1 cellular context compared by ENCODE assay signal in genomic region chr14:24343795-24344660, GRCh38.
TF ChIP-seq lines count a peak whose summit lies in the region.

No MANE protein-coding gene starts in this region.

TF ChIP-seq in H1, 55 proteins besides CTCF, POLR2A, EP300 and RAD21:
- TF ChIP-seq RXRA (IDR thresholded peaks at IDR 0.05; ENCODE audit: insufficient read depth, low read depth, low read length): no peak
- no peak for TF ChIP-seq EZH2 (IDR thresholded peaks at IDR 0.05; ENCODE audit: low read depth, low read length, severe bottlenecking)
- TF ChIP-seq CHD1 (IDR thresholded peaks at IDR 0.05; ENCODE audit: low read depth, low read length): no peak
- no peak for TF ChIP-seq CBX5 (IDR thresholded peaks at IDR 0.05; ENCODE audit: low read depth, low read length)
- TF ChIP-seq, protein P1, sequence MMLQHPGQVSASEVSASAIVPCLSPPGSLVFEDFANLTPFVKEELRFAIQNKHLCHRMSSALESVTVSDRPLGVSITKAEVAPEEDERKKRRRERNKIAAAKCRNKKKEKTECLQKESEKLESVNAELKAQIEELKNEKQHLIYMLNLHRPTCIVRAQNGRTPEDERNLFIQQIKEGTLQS (IDR thresholded peaks at IDR 0.05; ENCODE audit: insufficient read depth, low read depth, low read length): no peak
- TF ChIP-seq SIX5 (IDR thresholded peaks at IDR 0.05; ENCODE audit: low read depth, low read length): no peak
- TF ChIP-seq SP4 (IDR thresholded peaks at IDR 0.05; ENCODE audit: low read length): no peak
- TF ChIP-seq CEBPB (IDR thresholded peaks at IDR 0.05; ENCODE audit: low read depth, low read length): no peak
- TF ChIP-seq JUN (IDR thresholded peaks at IDR 0.05; ENCODE audit: low read depth, low read length): no peak
- TF ChIP-seq CTBP2 (IDR thresholded peaks at IDR 0.05; ENCODE audit: borderline replicate concordance, insufficient read depth, insufficient read length, low read length): no peak
- TF ChIP-seq POU5F1 (IDR thresholded peaks at IDR 0.05; ENCODE audit: low read depth, low read length): no peak
- no peak for TF ChIP-seq TAF1 (IDR thresholded peaks at IDR 0.05; ENCODE audit: low read depth, low read length)
- no peak for TF ChIP-seq MAFK (IDR thresholded peaks at IDR 0.05; ENCODE audit: low read depth, low read length)
TF ChIP-seq in H1: peak in this region for 0.
